ENCODE assay signal across 8 cellular contexts in the genomic region with DNA sequence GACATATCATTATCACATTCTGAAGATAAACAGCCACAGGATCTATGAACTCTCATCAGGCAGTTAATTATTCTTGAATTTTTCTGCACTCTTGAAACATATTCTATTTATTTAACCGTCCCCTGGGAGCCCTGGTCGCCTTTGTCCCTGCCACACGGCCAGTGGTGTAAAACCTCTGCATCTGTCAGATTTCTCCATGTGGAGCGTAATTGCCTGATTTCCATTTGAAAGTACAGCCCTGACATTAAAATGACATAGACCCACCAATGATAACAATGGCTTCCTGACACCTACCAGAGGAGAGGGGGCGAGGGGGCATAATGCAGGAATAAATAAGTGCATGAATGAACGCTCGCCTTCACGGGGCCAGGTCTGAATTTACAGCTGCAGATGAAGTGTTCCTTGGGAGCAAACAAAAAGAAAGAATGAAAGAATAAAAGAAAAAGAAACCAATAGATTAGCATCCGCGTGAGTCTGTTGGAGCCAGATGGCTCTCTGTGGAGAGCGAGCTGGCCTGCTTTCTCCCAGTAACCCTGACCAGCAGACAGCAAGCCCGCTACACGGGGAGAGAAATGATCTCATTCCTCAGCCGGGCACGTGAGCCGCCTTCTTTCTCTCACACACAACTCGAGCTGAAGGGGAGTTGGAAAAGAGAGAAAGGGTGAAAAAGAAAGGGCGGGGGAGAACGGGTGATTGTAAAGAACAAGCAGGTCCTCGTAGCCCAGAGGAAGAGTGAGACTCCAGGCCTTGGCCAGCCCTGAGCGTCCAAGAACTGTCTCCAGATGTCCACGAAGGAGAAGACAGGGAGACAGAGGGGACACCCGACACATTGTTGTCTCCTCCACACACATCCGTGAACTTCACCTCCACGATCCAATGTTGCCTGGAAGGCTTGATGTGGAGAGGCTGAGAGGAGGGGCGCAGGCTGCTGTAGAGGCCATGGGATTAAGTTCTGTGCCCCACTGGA.
A peak's percentile ranks its signal among the peaks of the same experiment; 100 is the strongest.
DNase-seq lines count a peak whose midpoint lies in the region; ATAC-seq and TF ChIP-seq lines count a peak whose summit lies in the region.

No MANE protein-coding gene starts in this region.

- no peaks in the 10 kb centered on the region for H3K9me3 Mint-ChIP-seq in memory B cell

- DNase-seq in Right ventricle myocardium inferior (ENCODE audit: missing footprints) (no peak), cardiac septum (ENCODE audit: low spot score) (no peak), cardiac fibroblast (ENCODE audit: low read depth in 2 of 2) (peak; percentile 58 to 72), memory B cell (ENCODE audit: low spot score in 2 of 2) (no peak), NAMALWA (ENCODE audit: low spot score) (no peak), CD1c-positive myeloid dendritic cell (ENCODE audit: extremely low spot score) (no peak)
- DNase-seq in activated CD4-positive, CD25-positive, alpha-beta regulatory T cell treated with anti-CD3 and anti-CD28 coated beads, Interleukin-2, amount 50 U/mL, for 72 hours, result no peak

- H3K4me1 Mint-ChIP-seq in memory B cell, result peaks cover 15% of the 10 kb centered on the region

- no peaks in the 10 kb centered on the region for H3K27me3 Mint-ChIP-seq in memory B cell

- TF ChIP-seq CTCF in cardiac fibroblast (IDR thresholded peaks at IDR 0.05; ENCODE audit: low read depth, low read length), result no peak

- no peak overlapping the region for H3K4me3 ChIP-seq in cardiac fibroblast (replicated peaks in 1 of 2; ENCODE audit: low read depth in 2 of 2, low read length in 2 of 2)

- H3K27ac Mint-ChIP-seq in memory B cell, result peak overlapping the region; percentile 75

- H3K36me3 Mint-ChIP-seq in memory B cell, result peaks cover 2% of the 10 kb centered on the region

- intact Hi-C loops in Right ventricle myocardium inferior (cut with DNase I), result no loop called here
- intact Hi-C loops in cardiac septum (cut with DNase I), result no loop called here

- peak; percentile 83 for ATAC-seq in Right ventricle myocardium inferior
- ATAC-seq in memory B cell (ENCODE audit: low read depth), result no peak
- ATAC-seq in HG02938 (IDR thresholded peaks at IDR 0.05; ENCODE audit: unreplicated experiment), result no peak

- no peak overlapping the region for H3K4me3 Mint-ChIP-seq in memory B cell

Comparison
In these comparisons a context has a peak if more than half of its experiments do, and no peak if none do; other contexts are left out.
1. DNase-seq: peak in cardiac fibroblast (2 of 2); none in Right ventricle myocardium inferior (single experiment), cardiac septum (single experiment), memory B cell (0 of 2), NAMALWA (single experiment), activated CD4-positive, CD25-positive, alpha-beta regulatory T cell treated with anti-CD3 and anti-CD28 coated beads, Interleukin-2, amount 50 U/mL, for 72 hours (single experiment) and CD1c-positive myeloid dendritic cell (single experiment).